8 cellular contexts compared by ENCODE assay signal in the genomic region with DNA sequence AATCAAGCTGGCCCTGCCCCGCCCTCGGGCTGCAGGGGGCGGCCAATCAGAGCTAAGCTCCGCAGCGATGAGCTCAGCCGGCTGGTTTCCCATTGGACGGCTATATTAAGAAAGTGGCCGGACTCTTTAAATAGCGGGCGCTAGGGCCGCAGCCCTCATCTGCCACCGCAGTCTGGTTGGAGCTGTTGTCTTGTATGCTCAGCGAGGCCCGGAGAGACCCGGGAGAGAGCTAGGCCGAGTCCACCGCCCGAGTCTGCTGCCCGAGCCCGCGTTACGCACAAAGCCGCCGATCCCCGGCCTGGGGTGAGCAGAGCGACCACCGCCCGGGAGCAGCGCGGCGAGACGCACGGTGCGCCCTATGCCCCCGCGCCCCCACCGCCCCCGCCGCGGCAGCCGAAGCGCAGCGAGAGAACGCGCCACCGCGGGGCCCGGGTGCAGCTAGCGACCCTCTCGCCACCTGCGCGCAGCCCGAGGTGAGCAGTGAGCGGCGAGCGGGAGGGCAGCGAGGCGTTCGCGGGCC. TPM values are rescaled to one million over a fixed set of nuclear protein-coding genes. Genes with fewer than 3 reads are reported as not detected.
DNase-seq lines count a peak whose midpoint lies in the region; ATAC-seq and TF ChIP-seq lines count a peak whose summit lies in the region.

RHOB (plus strand) TSS at position 158 of the 520 bp plus-strand sequence. CDS start 392 bp downstream, outside the sequence.

- CTCF ChIA-PET in BJ (lab: Yijun Ruan, JAX): interaction anchor here (0.9 to 7.4 kb wide), 13 partner anchors 13 to 204 kb away, joined by 3 to 72 read pairs (median 4); partner anchors contain the start of gene HS1BP3

- no peaks in the 10 kb centered on the region for H3K9me3 ChIP-seq in left lung

- H3K4me3 ChIP-seq in BJ (ENCODE audit: low read depth, low read length) (peak within 1 kb of the TSS; percentile 80), left lung (peak within 1 kb of the TSS; percentile 87 to 88)

- ATAC-seq in GM19324 (IDR thresholded peaks at IDR 0.05; ENCODE audit: low FRiP score, unreplicated experiment) (peak; percentile 98), HG03460 (IDR thresholded peaks at IDR 0.05; ENCODE audit: unreplicated experiment) (peak; percentile 92), left lung (peak; percentile 90)

- intact Hi-C loops in left lung (cut with DNase I): loop anchor here in 1 of 2 donors (10.0 kb wide), 1 partner anchor 188 kb away; no protein-coding TSS in a partner anchor

- H3K36me3 ChIP-seq in BJ (ENCODE audit: control insufficient read depth, insufficient read depth, low read length): peaks cover 6% of the 10 kb centered on the region
- peaks cover 3 to 7% of the 10 kb centered on the region in 2 donors for H3K36me3 ChIP-seq in left lung

- H3K27ac ChIP-seq in left lung: peak within 1 kb of the TSS; percentile 95 to 99

- peaks cover 14 to 57% of the 10 kb centered on the region in 2 donors for H3K4me1 ChIP-seq in left lung

- H3K27me3 ChIP-seq in BJ (ENCODE audit: control insufficient read depth, insufficient read depth, low read length) (no peaks in the 10 kb centered on the region), left lung (no peaks in the 10 kb centered on the region)

- TF ChIP-seq CTCF in BJ (IDR thresholded peaks at IDR 0.05; ENCODE audit: insufficient read depth, low read depth, low read length): no peak
- TF ChIP-seq CTCF in left lung (IDR thresholded peaks at IDR 0.05): no peak

- peak; percentile 93 for DNase-seq in BJ (ENCODE audit: low read depth)
- DNase-seq in NCI-H526 treated with DMSO at 0.1 percent for 48 hours (lab: John Stamatoyannopoulos, UW): peak; percentile 95
- DNase-seq in activated CD4-positive, alpha-beta T cell treated with anti-CD3 and anti-CD28 coated beads, Interleukin-2, amount 50 U/mL, for 48 hours: peak; percentile 86 to 92
- DNase-seq in dermis blood vessel endothelial cell: peak; percentile 99
- DNase-seq in left lung: peak; percentile 97
- DNase-seq in stimulated activated CD4-positive, alpha-beta T cell treated with anti-CD3 and anti-CD28 coated beads, Interleukin-2, amount 100 ng/mL, for 4 hours (ENCODE audit: low read depth): peak; percentile 82

- POLR2A ChIA-PET in BJ (lab: Charles Lee): interaction anchor here (0.6 to 2.7 kb wide), 15 partner anchors 8 to 311 kb away, joined by 3 to 14 read pairs (median 4); no protein-coding TSS in a partner anchor

RNA-seq across cellular contexts. Expression of gene RHOB, which starts in this region (rescaled TPM):
- 76.7 and 87.2 TPM in 2 replicates for polyA plus RNA-seq in BJ (2011; rRNA removed)
- polyA minus RNA-seq in BJ (2011; rRNA and poly(A)+ RNA removed): 30.6 and 34.1 TPM in 2 replicates
- total RNA-seq in dermis blood vessel endothelial cell (991 and 2,158 TPM in 2 replicates), left lung (100 to 1,000 TPM; 116 to 124 TPM)

Comparison
In these comparisons a context has a peak if more than half of its experiments do, and no peak if none do; other contexts are left out.
1. Peak in every context shown above with its lines: DNase-seq, ATAC-seq, H3K4me3 ChIP-seq and H3K27ac ChIP-seq.